ENCODE assay signal across 8 cellular contexts in the genomic region with DNA sequence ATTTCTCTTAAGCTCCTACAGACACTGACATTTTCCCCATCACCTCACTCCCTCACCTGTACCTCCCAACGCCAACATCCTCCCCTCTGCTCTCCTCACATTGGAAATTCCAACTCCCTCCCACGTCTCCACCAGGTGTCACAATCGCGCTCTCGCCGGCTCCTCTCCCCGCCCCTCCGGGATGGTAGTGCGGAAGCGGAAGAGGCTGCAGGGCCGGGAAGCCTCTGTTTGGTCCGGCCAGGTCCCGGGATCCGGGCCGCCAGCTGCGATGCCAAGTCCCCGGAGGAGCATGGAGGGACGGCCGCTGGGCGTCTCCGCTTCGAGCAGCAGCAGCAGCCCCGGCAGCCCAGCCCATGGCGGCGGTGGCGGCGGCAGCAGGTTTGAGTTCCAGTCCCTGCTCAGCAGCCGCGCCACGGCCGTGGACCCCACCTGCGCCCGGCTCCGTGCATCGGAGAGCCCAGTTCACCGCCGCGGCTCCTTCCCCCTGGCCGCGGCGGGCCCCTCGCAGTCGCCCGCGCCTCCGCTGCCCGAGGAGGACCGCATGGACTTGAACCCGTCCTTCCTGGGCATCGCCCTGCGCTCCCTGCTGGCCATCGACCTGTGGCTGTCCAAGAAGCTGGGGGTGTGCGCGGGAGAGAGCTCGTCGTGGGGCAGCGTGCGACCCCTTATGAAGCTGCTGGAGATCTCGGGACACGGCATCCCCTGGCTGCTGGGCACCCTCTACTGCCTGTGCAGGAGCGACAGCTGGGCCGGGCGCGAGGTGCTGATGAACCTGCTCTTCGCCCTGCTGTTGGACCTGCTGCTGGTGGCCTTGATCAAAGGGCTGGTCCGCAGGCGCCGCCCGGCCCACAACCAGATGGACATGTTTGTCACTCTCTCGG.
A peak's percentile ranks its signal among the peaks of the same experiment; 100 is the strongest.
DNase-seq lines count a peak whose midpoint lies in the region; ATAC-seq lines count a peak whose summit lies in the region.

Gene PLPP6 (plus strand): TSS at position 187 of the 881 bp plus-strand sequence. CDS start 82 bp downstream, at position 269.

- H3K27me3 ChIP-seq in effector memory CD4-positive, alpha-beta T cell (replicated peaks; ENCODE audit: control insufficient read depth, insufficient read depth, low read length, poor library complexity, severe bottlenecking), result no peaks in the 10 kb centered on the region

- peak; percentile 85 for ATAC-seq in GM19438 (IDR thresholded peaks at IDR 0.05; ENCODE audit: low read depth, unreplicated experiment)
- ATAC-seq in HG03558 (IDR thresholded peaks at IDR 0.05; ENCODE audit: extremely low read depth, unreplicated experiment), result peak; percentile 66
- peak; percentile 75 for ATAC-seq in memory B cell (ENCODE audit: low read depth)

- H3K27ac ChIP-seq in effector memory CD4-positive, alpha-beta T cell (ENCODE audit: insufficient read depth, low read length, poor library complexity, severe bottlenecking), result peak within 1 kb of the TSS; percentile 74

- DNase-seq in COLO668 (lab: John Stamatoyannopoulos, UW; ENCODE audit: unreplicated experiment) (peak; percentile 94), NCI-H774 (lab: John Stamatoyannopoulos, UW) (peak; percentile 95), memory B cell (ENCODE audit: low spot score in 2 of 2) (peak; percentile 50 to 58)
- peak; percentile 86 for DNase-seq in activated CD8-positive, alpha-beta memory T cell treated with anti-CD3 and anti-CD28 coated beads for 24 hours
- DNase-seq in effector memory CD4-positive, alpha-beta T cell, result peak; percentile 71 to 81 (median 73)
- peak; percentile 53 for DNase-seq in stimulated activated CD8-positive, alpha-beta memory T cell treated with anti-CD3 and anti-CD28 coated beads, Interleukin-12 subunit alpha, Interleukin-12 subunit beta, amount 100 ng/mL, for 4 hours (ENCODE audit: low read depth)

- H3K4me3 Mint-ChIP-seq in memory B cell, result peak within 1 kb of the TSS; percentile 87

- no peaks in the 10 kb centered on the region for H3K9me3 ChIP-seq in effector memory CD4-positive, alpha-beta T cell (ENCODE audit: control insufficient read depth, low read length)

- H3K4me1 ChIP-seq in effector memory CD4-positive, alpha-beta T cell (ENCODE audit: control insufficient read depth, insufficient read depth, low read length, poor library complexity, severe bottlenecking), result peaks cover 39% of the 10 kb centered on the region

- H3K9me3 Mint-ChIP-seq in memory B cell, result no peaks in the 10 kb centered on the region

- peaks cover 43% of the 10 kb centered on the region for H3K4me1 Mint-ChIP-seq in memory B cell

- H3K36me3 ChIP-seq in effector memory CD4-positive, alpha-beta T cell (ENCODE audit: control insufficient read depth, insufficient read depth, low read length), result no peaks in the 10 kb centered on the region

- peak within 1 kb of the TSS; percentile 91 for H3K4me3 ChIP-seq in effector memory CD4-positive, alpha-beta T cell (ENCODE audit: insufficient read depth, low read depth, low read length, poor library complexity, severe bottlenecking)

- H3K27me3 Mint-ChIP-seq in memory B cell, result no peaks in the 10 kb centered on the region

- no peaks in the 10 kb centered on the region for H3K36me3 Mint-ChIP-seq in memory B cell

- peak within 1 kb of the TSS; percentile 68 for H3K27ac Mint-ChIP-seq in memory B cell

Comparison
In these comparisons a context has a peak if more than half of its experiments do, and no peak if none do; other contexts are left out.
1. Peak in every context shown above with its lines: DNase-seq, ATAC-seq, H3K4me3 ChIP-seq and H3K27ac ChIP-seq.